In the genomic region with DNA sequence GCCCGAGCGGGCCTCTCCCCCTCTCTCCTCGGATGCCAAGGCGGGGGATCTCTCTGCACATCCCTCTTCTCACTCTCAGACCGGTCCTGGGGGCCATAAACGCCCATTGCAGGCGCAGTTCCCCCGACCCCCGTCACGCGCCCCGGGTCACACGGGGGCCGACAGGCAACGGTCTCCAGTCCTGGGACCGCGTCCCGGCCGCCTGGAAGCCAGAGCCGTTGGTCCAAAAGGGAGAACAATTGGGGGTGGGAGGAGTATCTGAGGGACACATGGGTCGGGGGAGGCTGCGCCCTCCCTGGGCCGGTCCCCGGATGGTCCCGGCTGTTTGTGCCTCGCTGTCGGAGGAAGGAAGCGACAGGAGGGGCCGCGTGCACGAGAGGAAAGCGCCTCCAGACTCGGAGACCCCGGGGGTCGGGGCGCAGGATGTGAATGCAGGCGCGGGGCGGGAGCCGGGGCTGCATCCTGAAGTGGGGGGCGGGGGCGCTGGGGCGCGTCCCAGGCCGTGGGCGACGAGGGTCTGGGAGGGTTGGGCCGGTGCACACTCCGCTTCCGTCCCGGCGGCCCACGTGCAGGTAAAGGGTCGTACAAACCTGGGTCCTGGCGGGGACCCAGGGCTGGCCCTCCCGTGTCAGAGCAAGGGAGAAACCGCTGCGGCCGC, we compare ENCODE assay signal across 1 cellular context.
TF ChIP-seq lines count a peak whose summit lies in the region.

No MANE protein-coding gene starts in this region.

TF ChIP-seq in neural cell, 6 proteins besides CTCF, POLR2A, EP300 and RAD21 (continued from another document):
- TF ChIP-seq, protein P1, sequence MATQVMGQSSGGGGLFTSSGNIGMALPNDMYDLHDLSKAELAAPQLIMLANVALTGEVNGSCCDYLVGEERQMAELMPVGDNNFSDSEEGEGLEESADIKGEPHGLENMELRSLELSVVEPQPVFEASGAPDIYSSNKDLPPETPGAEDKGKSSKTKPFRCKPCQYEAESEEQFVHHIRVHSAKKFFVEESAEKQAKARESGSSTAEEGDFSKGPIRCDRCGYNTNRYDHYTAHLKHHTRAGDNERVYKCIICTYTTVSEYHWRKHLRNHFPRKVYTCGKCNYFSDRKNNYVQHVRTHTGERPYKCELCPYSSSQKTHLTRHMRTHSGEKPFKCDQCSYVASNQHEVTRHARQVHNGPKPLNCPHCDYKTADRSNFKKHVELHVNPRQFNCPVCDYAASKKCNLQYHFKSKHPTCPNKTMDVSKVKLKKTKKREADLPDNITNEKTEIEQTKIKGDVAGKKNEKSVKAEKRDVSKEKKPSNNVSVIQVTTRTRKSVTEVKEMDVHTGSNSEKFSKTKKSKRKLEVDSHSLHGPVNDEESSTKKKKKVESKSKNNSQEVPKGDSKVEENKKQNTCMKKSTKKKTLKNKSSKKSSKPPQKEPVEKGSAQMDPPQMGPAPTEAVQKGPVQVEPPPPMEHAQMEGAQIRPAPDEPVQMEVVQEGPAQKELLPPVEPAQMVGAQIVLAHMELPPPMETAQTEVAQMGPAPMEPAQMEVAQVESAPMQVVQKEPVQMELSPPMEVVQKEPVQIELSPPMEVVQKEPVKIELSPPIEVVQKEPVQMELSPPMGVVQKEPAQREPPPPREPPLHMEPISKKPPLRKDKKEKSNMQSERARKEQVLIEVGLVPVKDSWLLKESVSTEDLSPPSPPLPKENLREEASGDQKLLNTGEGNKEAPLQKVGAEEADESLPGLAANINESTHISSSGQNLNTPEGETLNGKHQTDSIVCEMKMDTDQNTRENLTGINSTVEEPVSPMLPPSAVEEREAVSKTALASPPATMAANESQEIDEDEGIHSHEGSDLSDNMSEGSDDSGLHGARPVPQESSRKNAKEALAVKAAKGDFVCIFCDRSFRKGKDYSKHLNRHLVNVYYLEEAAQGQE (IDR thresholded peaks at IDR 0.05; ENCODE audit: borderline replicate concordance) = no peak
- TF ChIP-seq SMC3 (conservative IDR thresholded peaks at IDR 0.05; ENCODE audit: poor library complexity) = no peak
